ENCODE assay signal across 24 cellular contexts in genomic region chr5:143361438-143361837, GRCh38. TPM values are rescaled to one million over a fixed set of nuclear protein-coding genes. Genes with fewer than 3 reads are reported as not detected.
DNase-seq lines count a peak whose midpoint lies in the region; ATAC-seq and TF ChIP-seq lines count a peak whose summit lies in the region.
"Had no signal": no experiment of that assay in that cellular context is flagged by ENCODE, and none has a peak within 500 bp of the region (broad histone marks: within the 10 kb centered on the region; RNA-seq: fewer than 3 reads in every experiment).

No MANE protein-coding gene starts in this region.

- no peak overlapping the region for H4K8ac ChIP-seq in IMR-90 (ENCODE audit: low read depth in 2 of 2, low read length in 2 of 2)

- POLR2A ChIA-PET in IMR-90 (lab: Charles Lee; ENCODE audit: unreplicated experiment), result interaction anchor here (0.6 to 0.7 kb wide), 2 partner anchors 268 to 383 kb away, joined by 3 to 6 read pairs; no protein-coding TSS in a partner anchor

- no peaks in the 10 kb centered on the region for H3K27me3 ChIP-seq in CD4-positive, CD25-positive, alpha-beta regulatory T cell (ENCODE audit: control insufficient read depth, insufficient read depth, low read length)
- H3K27me3 ChIP-seq in IMR-90 (ENCODE audit: control insufficient read depth, insufficient read depth, low read length), result no peaks in the 10 kb centered on the region
- H3K27me3 ChIP-seq: foreskin keratinocyte, left lung had no signal

- H2AK9ac ChIP-seq in IMR-90 (replicated peaks; ENCODE audit: low read depth, low read length, poor library complexity), result no peak overlapping the region

- H2BK20ac ChIP-seq in IMR-90 (ENCODE audit: low read depth, low read length), result no peak overlapping the region

- peak overlapping the region in 2 of 4 donors; percentile 30 to 54 for H3K4me3 Mint-ChIP-seq in CD4-positive, CD25-positive, alpha-beta regulatory T cell
- H3K4me3 Mint-ChIP-seq: activated naive CD8-positive, alpha-beta T cell treated with anti-CD3 and anti-CD28 coated beads for 36 hours had no signal

- H3K79me1 ChIP-seq in IMR-90 (ENCODE audit: low read depth in 1 of 2, low read length in 2 of 2), result peaks cover 12 to 50% of the 10 kb centered on the region in 2 experiments; a peak in 2 of 4 replicates

- no peak overlapping the region for H4K5ac ChIP-seq in IMR-90 (ENCODE audit: low read depth, low read length)

- no peak for TF ChIP-seq CTCF in IMR-90 (conservative IDR thresholded peaks at IDR 0.05; ENCODE audit: low read depth, low read length)

- in situ Hi-C loops in IMR-90 (cut with MboI; ENCODE audit: low sequenced_read_pairs), result no loop called here

- intact Hi-C loops in IMR-90 (cut with micrococcal nuclease), result no loop called here
- intact Hi-C loops in cardiac septum (cut with DNase I), result loop anchor here (5.0 kb wide), 1 partner anchor 36 kb away; no protein-coding TSS in a partner anchor
- intact Hi-C loops in head of caudate nucleus (cut with DNase I), result no loop called here

- no peak overlapping the region for H2BK15ac ChIP-seq in IMR-90 (ENCODE audit: low read depth, low read length)

- no peak overlapping the region for H3K56ac ChIP-seq in IMR-90 (ENCODE audit: extremely low read depth, insufficient read depth, low read length)

- WGBS in IMR-90 (ENCODE audit: extremely low coverage in 2 of 2, insufficient read length in 1 of 2), 2 experiments, result no CpG with 5 or more reads among the region's 3 CpGs

- H4K91ac ChIP-seq in IMR-90 (ENCODE audit: insufficient read depth, low read depth, low read length), result no peak overlapping the region

- H3K4me1 ChIP-seq in CD4-positive, CD25-positive, alpha-beta regulatory T cell (ENCODE audit: control insufficient read depth, insufficient read depth, low read length, poor library complexity, severe bottlenecking), result peaks cover 39% of the 10 kb centered on the region
- peaks cover 6% of the 10 kb centered on the region; the same call in 1 of the 2 replicates for H3K4me1 ChIP-seq in IMR-90 (ENCODE audit: control insufficient read depth, insufficient read depth, low read length)

- BruUV-seq in IMR-90 (replicated peaks; lab: Mats Ljungman, UMichigan), result no TSS peak

- H3K4me2 ChIP-seq in IMR-90 (ENCODE audit: low read depth, low read length), result no peak overlapping the region; the same call in 1 of the 2 replicates

- dilution Hi-C loops in IMR-90 (cut with HindIII; ENCODE audit: low sequenced_read_pairs, unreplicated experiment), result no loop called here

- H3K36me3 Mint-ChIP-seq in CD4-positive, CD25-positive, alpha-beta regulatory T cell, result peaks cover 26% of the 10 kb centered on the region

- peaks cover 58 to 86% (median 74%) of the 10 kb centered on the region in 4 donors for H3K4me1 Mint-ChIP-seq in CD4-positive, CD25-positive, alpha-beta regulatory T cell

- no peak overlapping the region for H2BK120ac ChIP-seq in IMR-90 (ENCODE audit: low read depth, low read length)

- no peak overlapping the region for H3K4ac ChIP-seq in IMR-90 (ENCODE audit: low read depth, low read length)

- H2BK5ac ChIP-seq in IMR-90 (ENCODE audit: low read depth, low read length, poor library complexity, severe bottlenecking), result no peak overlapping the region

- no peak overlapping the region for H3K18ac ChIP-seq in IMR-90 (ENCODE audit: low read depth, low read length)

- no peak for TF ChIP-seq RAD21 in IMR-90 (IDR thresholded peaks at IDR 0.05; ENCODE audit: low read length)

- CTCF ChIA-PET in IMR-90 (lab: Yijun Ruan, JAX), result interaction anchor here (0.7 kb wide), 1 partner anchor 81 kb away, joined by 8 read pairs; no protein-coding TSS in a partner anchor

- no peak overlapping the region for H3K23ac ChIP-seq in IMR-90 (ENCODE audit: low read depth, low read length)

- H2AK5ac ChIP-seq in IMR-90 (ENCODE audit: low read depth, low read length), result no peak overlapping the region

- no peak overlapping the region for H3K14ac ChIP-seq in IMR-90 (replicated peaks; ENCODE audit: low read depth, low read length)

- H4K20me1 ChIP-seq in IMR-90 (ENCODE audit: insufficient read depth, low read length), result peaks cover 51% of the 10 kb centered on the region

- no peak overlapping the region for H3K27ac ChIP-seq in CD4-positive, CD25-positive, alpha-beta regulatory T cell (ENCODE audit: insufficient read depth, low read length, poor library complexity, severe bottlenecking)
- no peak overlapping the region for H3K27ac ChIP-seq in IMR-90 (ENCODE audit: insufficient read depth, low read length)
- H3K27ac ChIP-seq: foreskin keratinocyte, left lung had no signal

- no peaks in the 10 kb centered on the region for H3K27me3 Mint-ChIP-seq in CD4-positive, CD25-positive, alpha-beta regulatory T cell
- H3K27me3 Mint-ChIP-seq: activated naive CD8-positive, alpha-beta T cell treated with anti-CD3 and anti-CD28 coated beads for 36 hours; activated T-helper 17 cell treated with anti-CD3 and anti-CD28 coated beads, Interleukin-2, amount 50 U/mL, for 72 hours had no signal

- H3K9me3 ChIP-seq in CD4-positive, CD25-positive, alpha-beta regulatory T cell (ENCODE audit: control insufficient read depth in 2 of 2, low read length in 2 of 2), result peaks cover 3 to 4% of the 10 kb centered on the region in 2 experiments
- H3K9me3 ChIP-seq in IMR-90 (ENCODE audit: control insufficient read depth, insufficient read depth, low read length), result peaks cover 3% of the 10 kb centered on the region; the same call in 1 of the 2 replicates

- no peaks in the 10 kb centered on the region for H3K9me1 ChIP-seq in IMR-90 (ENCODE audit: insufficient read depth, low read length)

- no peak overlapping the region for H2AFZ ChIP-seq in IMR-90 (replicated peaks; ENCODE audit: low read length, poor library complexity)

- TF ChIP-seq POLR2A in IMR-90 (IDR thresholded peaks at IDR 0.05; ENCODE audit: low read depth, low read length), result no peak

- ATAC-seq in CD4-positive, CD25-positive, alpha-beta regulatory T cell (ENCODE audit: low read depth in 2 of 2), result no peak
- ATAC-seq in IMR-90 (ENCODE audit: low read depth), result peak; percentile 35; the same call in 1 of the 2 replicates
- ATAC-seq in left lobe of liver, result peak; percentile 50
- ATAC-seq: activated T-helper 17 cell treated with anti-CD3 and anti-CD28 coated beads, Interleukin-2, amount 50 U/mL, for 72 hours; foreskin keratinocyte; left lung; stimulated activated naive CD8-positive, alpha-beta T cell treated with anti-CD3 and anti-CD28 coated beads, Interleukin-15, Interleukin-2, amounts not matched to agents 100 U/mL and 50 U/mL, for 24 hours had no signal

- H3K9me3 Mint-ChIP-seq in CD4-positive, CD25-positive, alpha-beta regulatory T cell, result peaks cover 0 to 8% (median 5%) of the 10 kb centered on the region in 7 donors

- peaks cover 3% of the 10 kb centered on the region for H3K36me3 ChIP-seq in CD4-positive, CD25-positive, alpha-beta regulatory T cell (ENCODE audit: control insufficient read depth, insufficient read depth, low read length)
- H3K36me3 ChIP-seq in IMR-90 (ENCODE audit: control insufficient read depth, insufficient read depth, low read length), result peaks cover 2% of the 10 kb centered on the region
- H3K36me3 ChIP-seq: left lung had no signal

- DNase-seq in CD4-positive, CD25-positive, alpha-beta regulatory T cell, result no peak
- DNase-seq in IMR-90 (no peak), amniotic epithelial cell (ENCODE audit: low read depth) (peak; percentile 91), left lobe of liver (ENCODE audit: low spot score) (no peak), cardiac septum (ENCODE audit: low spot score) (no peak), NCI-H69 (lab: John Stamatoyannopoulos, UW) (no peak), middle frontal gyrus (ENCODE audit: extremely low spot score, low spot score) (no peak), head of caudate nucleus (no peak)
- DNase-seq: activated CD4-positive, alpha-beta T cell treated with anti-CD3 and anti-CD28 coated beads, Interleukin-2, amount 50 U/mL, for 48 hours; activated CD8-positive, alpha-beta memory T cell treated with anti-CD3 and anti-CD28 coated beads, Interleukin-2, amount 50 U/mL, for 4 hours; activated naive CD8-positive, alpha-beta T cell treated with anti-CD3 and anti-CD28 coated beads for 36 hours; cerebellar nuclear complex; DMS53; foreskin keratinocyte; GOT3; Kasumi-1; left lung; NCI-H1694; NCI-H2171 treated with DMSO at 0.1 percent for 48 hours; NCI-H526; stimulated activated CD4-positive, alpha-beta T cell treated with anti-CD3 and anti-CD28 coated beads, Interleukin-4, amount 100 ng/mL, for 4 hours; stimulated activated naive CD8-positive, alpha-beta T cell treated with anti-CD3 and anti-CD28 coated beads, Interleukin-15, Interleukin-2, amounts not matched to agents 100 U/mL and 50 U/mL, for 24 hours; T-helper 9 cell had no signal

- no peak overlapping the region for H3K9ac ChIP-seq in IMR-90 (ENCODE audit: low read depth, low read length)

- H3K27ac Mint-ChIP-seq in CD4-positive, CD25-positive, alpha-beta regulatory T cell, result peak overlapping the region in 2 of 3 donors; percentile 26 to 39

- no peak overlapping the region for H3K4me3 ChIP-seq in CD4-positive, CD25-positive, alpha-beta regulatory T cell (ENCODE audit: low read depth, low read length)
- no peak overlapping the region for H3K4me3 ChIP-seq in IMR-90 (ENCODE audit: insufficient read depth, low read depth, low read length)
- H3K4me3 ChIP-seq: left lung had no signal

TF ChIP-seq in IMR-90, 13 proteins besides CTCF, POLR2A, EP300 and RAD21:
- TF ChIP-seq CEBPB (IDR thresholded peaks at IDR 0.05; ENCODE audit: low read depth, low read length) (0 out of 2 replicates have a peak, but pooled peaks have one; percentile 11), SMC3 (IDR thresholded peaks at IDR 0.05; ENCODE audit: low read depth, low read length) (no peak)
- TF ChIP-seq, protein P1, sequence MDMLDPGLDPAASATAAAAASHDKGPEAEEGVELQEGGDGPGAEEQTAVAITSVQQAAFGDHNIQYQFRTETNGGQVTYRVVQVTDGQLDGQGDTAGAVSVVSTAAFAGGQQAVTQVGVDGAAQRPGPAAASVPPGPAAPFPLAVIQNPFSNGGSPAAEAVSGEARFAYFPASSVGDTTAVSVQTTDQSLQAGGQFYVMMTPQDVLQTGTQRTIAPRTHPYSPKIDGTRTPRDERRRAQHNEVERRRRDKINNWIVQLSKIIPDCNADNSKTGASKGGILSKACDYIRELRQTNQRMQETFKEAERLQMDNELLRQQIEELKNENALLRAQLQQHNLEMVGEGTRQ (IDR thresholded peaks at IDR 0.05; ENCODE audit: low read depth, low read length), result no peak
TF ChIP-seq in IMR-90: peak in this region for 1.

RNA-seq across cellular contexts. Expression of gene NR3C1, which starts 42.0 kb away (rescaled TPM):
- 154 TPM for total RNA-seq in CD4-positive, CD25-positive, alpha-beta regulatory T cell
- 10 to 100 TPM; 62.5 to 85.5 (median 71.3) TPM for polyA plus RNA-seq in CD4-positive, CD25-positive, alpha-beta regulatory T cell
- total RNA-seq in IMR-90 (2012; rRNA removed), result 62.8 and 77.4 TPM in 2 replicates
- polyA plus RNA-seq in IMR-90 (2012; rRNA removed), result 11.9 and 13.7 TPM in 2 replicates
- 3.5 and 4.8 TPM in 2 replicates for polyA plus RNA-seq in IMR-90 (2012; cell fraction: cytosol; rRNA removed)
- 2.3 and 15.5 TPM in 2 replicates for polyA plus RNA-seq in IMR-90 (2012; cell fraction: nucleus; rRNA removed; ENCODE audit: low replicate concordance)
- total RNA-seq in left lobe of liver, result 46.6 TPM
- total RNA-seq in cardiac septum, result 68.5 TPM

Comparison
In these comparisons a context has a peak if more than half of its experiments do, and no peak if none do; other contexts are left out.
1. ATAC-seq: peak in IMR-90 (single experiment) and left lobe of liver (single experiment); none in CD4-positive, CD25-positive, alpha-beta regulatory T cell (0 of 2).